2 cellular contexts compared by ENCODE assay signal in genomic region chr3:195736866-195737490, GRCh38.
TF ChIP-seq lines count a peak whose summit lies in the region.

No MANE protein-coding gene starts in this region.

TF ChIP-seq in HepG2, 621 proteins besides CTCF, POLR2A, EP300 and RAD21:
- TF ChIP-seq SPEN (CRISPR knock-in tag; IDR thresholded peaks at IDR 0.05; ENCODE audit: low read depth), result no peak
- TF ChIP-seq BRD4 (CRISPR knock-in tag; IDR thresholded peaks at IDR 0.05), result no peak
- TF ChIP-seq ZNF558 (CRISPR knock-in tag; IDR thresholded peaks at IDR 0.05; ENCODE audit: borderline replicate concordance), result no peak
- TF ChIP-seq ELF3 (CRISPR knock-in tag; IDR thresholded peaks at IDR 0.05), result no peak
- no peak for TF ChIP-seq CBX5 (CRISPR knock-in tag; IDR thresholded peaks at IDR 0.05; ENCODE audit: borderline replicate concordance)
- no peak for TF ChIP-seq SALL2 (CRISPR knock-in tag; IDR thresholded peaks at IDR 0.05)
- TF ChIP-seq SMYD3 (CRISPR knock-in tag; IDR thresholded peaks at IDR 0.05), result no peak
- TF ChIP-seq KLF16 (CRISPR knock-in tag; IDR thresholded peaks at IDR 0.05), result no peak
- no peak for TF ChIP-seq ZNF235 (CRISPR knock-in tag; IDR thresholded peaks at IDR 0.05; ENCODE audit: borderline replicate concordance)
- no peak for TF ChIP-seq ZSCAN21 (CRISPR knock-in tag; IDR thresholded peaks at IDR 0.05; ENCODE audit: borderline replicate concordance)
- no peak for TF ChIP-seq ZBTB42 (CRISPR knock-in tag; IDR thresholded peaks at IDR 0.05)
- no peak for TF ChIP-seq ZNF598 (CRISPR knock-in tag; IDR thresholded peaks at IDR 0.05; ENCODE audit: borderline replicate concordance)
- no peak for TF ChIP-seq ZNF331 (CRISPR knock-in tag; IDR thresholded peaks at IDR 0.05)
- TF ChIP-seq MLX (CRISPR knock-in tag; IDR thresholded peaks at IDR 0.05), result no peak
- no peak for TF ChIP-seq ZNF142 (CRISPR knock-in tag; IDR thresholded peaks at IDR 0.05)
- TF ChIP-seq, protein P1, sequence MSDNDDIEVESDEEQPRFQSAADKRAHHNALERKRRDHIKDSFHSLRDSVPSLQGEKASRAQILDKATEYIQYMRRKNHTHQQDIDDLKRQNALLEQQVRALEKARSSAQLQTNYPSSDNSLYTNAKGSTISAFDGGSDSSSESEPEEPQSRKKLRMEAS (IDR thresholded peaks at IDR 0.05), result no peak
- TF ChIP-seq RBM22 (optimal IDR thresholded peaks at IDR 0.05; ENCODE audit: low read length), result no peak

TF ChIP-seq in WTC11, 78 proteins besides CTCF, POLR2A, EP300 and RAD21:
- TF ChIP-seq FOXJ3 (CRISPR knock-in tag; IDR thresholded peaks at IDR 0.05; ENCODE audit: borderline replicate concordance), result no peak
- no peak for TF ChIP-seq CREB1 (CRISPR knock-in tag; IDR thresholded peaks at IDR 0.05)
- no peak for TF ChIP-seq TEAD4 (CRISPR knock-in tag; IDR thresholded peaks at IDR 0.05)
- no peak for TF ChIP-seq ATF6 (CRISPR knock-in tag; IDR thresholded peaks at IDR 0.05)
- no peak for TF ChIP-seq ZNF671 (CRISPR knock-in tag; IDR thresholded peaks at IDR 0.05)
- TF ChIP-seq IRF1 (CRISPR knock-in tag; IDR thresholded peaks at IDR 0.05), result no peak
- TF ChIP-seq ZNF232 (CRISPR knock-in tag; IDR thresholded peaks at IDR 0.05), result no peak
- no peak for TF ChIP-seq ZNF219 (CRISPR knock-in tag; IDR thresholded peaks at IDR 0.05; ENCODE audit: borderline replicate concordance)
- no peak for TF ChIP-seq FOXP1 (CRISPR knock-in tag; IDR thresholded peaks at IDR 0.05; ENCODE audit: borderline replicate concordance)
- TF ChIP-seq NR3C1 (CRISPR knock-in tag; conservative IDR thresholded peaks at IDR 0.05; ENCODE audit: low read depth), result no peak
- no peak for TF ChIP-seq SMAD4 (CRISPR knock-in tag; IDR thresholded peaks at IDR 0.05)
- no peak for TF ChIP-seq SP1 (CRISPR knock-in tag; conservative IDR thresholded peaks at IDR 0.05)
- TF ChIP-seq FOXK1 (CRISPR knock-in tag; IDR thresholded peaks at IDR 0.05), result no peak
- TF ChIP-seq AFF4 (CRISPR knock-in tag; IDR thresholded peaks at IDR 0.05; ENCODE audit: borderline replicate concordance), result no peak
- TF ChIP-seq ZNF512 (CRISPR knock-in tag; IDR thresholded peaks at IDR 0.05; ENCODE audit: borderline replicate concordance), result no peak
- no peak for TF ChIP-seq ZNF281 (CRISPR knock-in tag; IDR thresholded peaks at IDR 0.05)
